In the genomic region with DNA sequence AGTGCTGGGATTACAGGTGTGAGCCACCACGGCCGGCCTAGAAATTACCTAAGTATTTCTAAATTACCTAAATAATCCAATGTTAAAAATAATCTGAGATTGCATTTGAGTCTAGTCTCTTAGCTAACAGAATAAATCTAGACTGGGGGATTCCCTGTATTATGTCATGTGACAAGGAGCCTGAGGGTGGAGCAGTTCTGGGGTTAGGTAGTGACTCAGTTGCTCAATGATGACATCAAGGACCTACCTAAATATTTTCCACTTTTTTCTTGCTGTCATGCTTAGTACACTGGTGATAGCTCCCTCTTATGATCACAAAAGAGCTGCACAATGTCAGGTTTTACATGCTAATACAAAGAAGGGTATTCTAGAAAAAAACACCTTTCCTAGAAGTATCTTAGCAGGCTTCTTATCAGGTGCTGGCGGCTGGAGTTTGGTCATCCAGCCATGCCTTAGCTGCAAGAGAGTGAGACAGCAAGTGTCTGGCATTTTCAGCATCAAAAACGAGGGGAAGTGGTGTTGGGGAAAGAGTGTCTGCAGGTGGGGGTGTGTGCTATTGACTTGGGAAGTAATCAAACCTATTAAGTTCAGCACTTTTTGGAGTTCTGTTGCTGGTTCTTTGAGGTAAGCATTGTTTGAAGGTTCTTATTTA, we compare ENCODE assay signal across 30 cellular contexts. TPM values are rescaled to one million over a fixed set of nuclear protein-coding genes. Genes with fewer than 3 reads are reported as not detected.
DNase-seq lines count a peak whose midpoint lies in the region; ATAC-seq and TF ChIP-seq lines count a peak whose summit lies in the region.
"Had no signal": no experiment of that assay in that cellular context is flagged by ENCODE, and none has a peak within 500 bp of the region (broad histone marks: within the 10 kb centered on the region; RNA-seq: fewer than 3 reads in every experiment).

No MANE protein-coding gene starts in this region.

- no peak overlapping the region for H3K9ac ChIP-seq in mammary epithelial cell (ENCODE audit: insufficient read depth, low read length)
- H3K9ac ChIP-seq in PC-3 (ENCODE audit: low read length) = no peak overlapping the region

- CTCF ChIA-PET in mammary epithelial cell (lab: Charles Lee; ENCODE audit: low non-redundant PET) = no interaction called here
- CTCF ChIA-PET in MCF 10A (lab: Yijun Ruan, JAX) = interaction anchor here (1.0 kb wide), 1 partner anchor 22 kb away, joined by 4 read pairs; no protein-coding TSS in a partner anchor
- CTCF ChIA-PET in PC-3 (lab: Charles Lee) = interaction anchor here (0.5 kb wide), 1 partner anchor 236 kb away, joined by 3 read pairs; no protein-coding TSS in a partner anchor

- H3K9me3 ChIP-seq in mammary epithelial cell (replicated peaks; ENCODE audit: insufficient read depth, low read length) (no peaks in the 10 kb centered on the region), psoas muscle (no peaks in the 10 kb centered on the region), PC-3 (ENCODE audit: low read length) (no peaks in the 10 kb centered on the region)
- H3K9me3 ChIP-seq: mucosa of descending colon, Peyer's patch, upper lobe of right lung had no signal

- ATAC-seq in activated CD4-positive, CD25-positive, alpha-beta regulatory T cell treated with anti-CD3 and anti-CD28 coated beads, Interleukin-2, amount 50 U/mL, for 24 hours = peak; percentile 70 to 76
- ATAC-seq in stimulated activated naive CD8-positive, alpha-beta T cell treated with anti-CD3 and anti-CD28 coated beads, Interleukin-15, amount 100 ng/mL, for 72 hours = peak; percentile 57
- ATAC-seq in psoas muscle = no peak
- no peak for ATAC-seq in PC-3
- ATAC-seq: mucosa of descending colon, upper lobe of right lung had no signal

- dilution Hi-C loops in mammary epithelial cell (cut with HindIII; ENCODE audit: low sequenced_read_pairs) = no loop called here

- H3K79me2 ChIP-seq in mammary epithelial cell (ENCODE audit: insufficient read depth, low read length) (peaks cover 28% of the 10 kb centered on the region), PC-3 (ENCODE audit: low read length) (no peaks in the 10 kb centered on the region; the same call in 1 of the 2 replicates)

- H3K4me3 ChIP-seq in mammary epithelial cell (replicated peaks in 1 of 3; ENCODE audit: insufficient read depth in 1 of 3, low read depth in 2 of 3, low read length in 3 of 3) (no peak overlapping the region), epithelial cell of esophagus (ENCODE audit: low read length) (no peak overlapping the region), psoas muscle (no peak overlapping the region), PC-3 (ENCODE audit: low read length) (no peak overlapping the region)
- H3K4me3 ChIP-seq: dorsolateral prefrontal cortex, lung, mucosa of descending colon, Peyer's patch, upper lobe of right lung had no signal

- TF ChIP-seq CTCF in mammary epithelial cell (conservative IDR thresholded peaks at IDR 0.05 in 1 of 2, IDR thresholded peaks at IDR 0.05 in 1 of 2; ENCODE audit: extremely low read depth in 1 of 2, insufficient read depth in 1 of 2, low read depth in 1 of 2, low read length in 2 of 2) (no peak), MCF 10A (IDR thresholded peaks at IDR 0.05; ENCODE audit: unreplicated experiment) (no peak), epithelial cell of esophagus (IDR thresholded peaks at IDR 0.05; ENCODE audit: insufficient read depth, low read depth, low read length, missing control alignments) (no peak), psoas muscle (IDR thresholded peaks at IDR 0.05) (no peak), PC-3 (conservative IDR thresholded peaks at IDR 0.05; ENCODE audit: low read depth, low read length) (no peak)

- H3K27ac ChIP-seq in mammary epithelial cell (ENCODE audit: insufficient read depth, low read depth, low read length) = no peak overlapping the region
- H3K27ac ChIP-seq in psoas muscle = no peak overlapping the region
- no peak overlapping the region for H3K27ac ChIP-seq in PC-3 (ENCODE audit: low read length)
- H3K27ac ChIP-seq: brain microvascular endothelial cell, C4-2B, dorsolateral prefrontal cortex, Peyer's patch, upper lobe of right lung, WERI-Rb-1 had no signal

- POLR2A ChIA-PET in MCF 10A (lab: Yijun Ruan, JAX) = interaction anchor here (0.6 to 1.6 kb wide), 3 partner anchors 9 to 26 kb away, joined by 3 to 4 read pairs (median 3); a partner anchor contains a TSS
- POLR2A ChIA-PET in PC-3 (lab: Charles Lee; ENCODE audit: unreplicated experiment) = no interaction called here

- in situ Hi-C loops in mammary epithelial cell (cut with MboI; ENCODE audit: low sequenced_read_pairs in 2 of 2) = no loop called here

- intact Hi-C loops in mammary epithelial cell (cut with micrococcal nuclease) (no loop called here), MCF 10A (cut with micrococcal nuclease) (no loop called here), psoas muscle (cut with DNase I) (no loop called here), PC-3 (cut with micrococcal nuclease) (no loop called here)

- WGBS in mammary epithelial cell (ENCODE audit: low coverage, missing lambda C conversion rate) = 100% methylated on average over 4 of the region's 4 CpGs
- WGBS in psoas muscle, 3 donors = 82 to 94% (median 90%) methylated on average over 4 of the region's 4 CpGs

- no peak overlapping the region for H3K27ac Mint-ChIP-seq in MCF 10A (ENCODE audit: low read depth, unreplicated experiment)
- no peak overlapping the region for H3K27ac Mint-ChIP-seq in stimulated activated naive CD8-positive, alpha-beta T cell treated with anti-CD3 and anti-CD28 coated beads, Interleukin-15, amount 100 ng/mL, for 72 hours
- H3K27ac Mint-ChIP-seq: nephron had no signal

- H3K4me1 ChIP-seq in mammary epithelial cell (ENCODE audit: insufficient read depth, low read length) (no peaks in the 10 kb centered on the region), psoas muscle (no peaks in the 10 kb centered on the region), PC-3 (ENCODE audit: insufficient read depth, low read length) (no peaks in the 10 kb centered on the region)
- H3K4me1 ChIP-seq: Peyer's patch, upper lobe of right lung had no signal

- DNase-seq in activated CD4-positive, CD25-positive, alpha-beta regulatory T cell (lab: John Stamatoyannopoulos, UW) = no peak
- DNase-seq in mammary epithelial cell (peak; percentile 26), MCF 10A (ENCODE audit: unreplicated experiment) (no peak), epithelial cell of esophagus (ENCODE audit: low read depth) (peak; percentile 59), psoas muscle (no peak), PC-3 (no peak)
- no peak for DNase-seq in stimulated activated naive CD8-positive, alpha-beta T cell treated with anti-CD3 and anti-CD28 coated beads, Interleukin-15, amount 100 ng/mL, for 72 hours
- DNase-seq: 8988T; activated CD8-positive, alpha-beta memory T cell treated with anti-CD3 and anti-CD28 coated beads, Interleukin-2, amount 50 U/mL, for 4 hours; activated effector memory CD4-positive, alpha-beta T cell treated with anti-CD3 and anti-CD28 coated beads, Interleukin-2, amount 50 U/mL, for 16 hours; amygdala; brain microvascular endothelial cell; DMS79 treated with DMSO at 0.1 percent for 48 hours; dorsolateral prefrontal cortex; GOT3; hippocampal formation; mucosa of descending colon; NCI-H1092; NCI-H1694; NCI-H446; NCI-H748 treated with DMSO at 0.1 percent for 48 hours; Peyer's patch; SIG-M5; T-helper 9 cell; upper lobe of right lung; WERI-Rb-1 had no signal

- peaks cover 7% of the 10 kb centered on the region for H3K4me1 Mint-ChIP-seq in MCF 10A (ENCODE audit: insufficient read depth, unreplicated experiment)
- H3K4me1 Mint-ChIP-seq in stimulated activated naive CD8-positive, alpha-beta T cell treated with anti-CD3 and anti-CD28 coated beads, Interleukin-15, amount 100 ng/mL, for 72 hours = peaks cover 9% of the 10 kb centered on the region
- H3K4me1 Mint-ChIP-seq: nephron had no signal

- no peak overlapping the region for H3K4me3 Mint-ChIP-seq in MCF 10A (ENCODE audit: unreplicated experiment)
- no peak overlapping the region for H3K4me3 Mint-ChIP-seq in stimulated activated naive CD8-positive, alpha-beta T cell treated with anti-CD3 and anti-CD28 coated beads, Interleukin-15, amount 100 ng/mL, for 72 hours
- H3K4me3 Mint-ChIP-seq: nephron had no signal

- H3K4me2 ChIP-seq in mammary epithelial cell (ENCODE audit: insufficient read depth, low read depth, low read length) (no peak overlapping the region), PC-3 (ENCODE audit: low read length) (no peak overlapping the region)

- H3K36me3 Mint-ChIP-seq in MCF 10A (ENCODE audit: insufficient read depth, unreplicated experiment) = peaks cover 83% of the 10 kb centered on the region

- no peaks in the 10 kb centered on the region for H3K9me2 ChIP-seq in PC-3 (replicated peaks; ENCODE audit: low read length)

- H4K20me1 ChIP-seq in mammary epithelial cell (ENCODE audit: insufficient read depth, low read length) (no peaks in the 10 kb centered on the region), PC-3 (ENCODE audit: low read length) (0 out of 2 replicates have a peak, but pooled peaks cover 4% of the 10 kb centered on the region)

- H3K36me3 ChIP-seq in mammary epithelial cell (ENCODE audit: insufficient read depth, low read length) (peaks cover 31% of the 10 kb centered on the region), psoas muscle (ENCODE audit: insufficient read depth in 1 of 2, low read depth in 1 of 2) (peaks cover 4 to 82% of the 10 kb centered on the region in 2 donors), PC-3 (ENCODE audit: low read depth, low read length) (peaks cover 56% of the 10 kb centered on the region)

- no peaks in the 10 kb centered on the region for H3K27me3 Mint-ChIP-seq in MCF 10A (ENCODE audit: insufficient read depth, unreplicated experiment)
- no peaks in the 10 kb centered on the region for H3K27me3 Mint-ChIP-seq in stimulated activated naive CD8-positive, alpha-beta T cell treated with anti-CD3 and anti-CD28 coated beads, Interleukin-15, amount 100 ng/mL, for 72 hours

- no peaks in the 10 kb centered on the region for H3F3A ChIP-seq in PC-3 (ENCODE audit: low read length, unreplicated experiment)

- H2AFZ ChIP-seq in mammary epithelial cell (ENCODE audit: low read depth, low read length) = no peak overlapping the region
- no peak overlapping the region for H2AFZ ChIP-seq in PC-3 (ENCODE audit: low read length)

- BruUV-seq in mammary epithelial cell (replicated peaks; lab: Mats Ljungman, UMichigan) (no TSS peak), MCF 10A (replicated peaks; lab: Mats Ljungman, UMichigan) (no TSS peak), PC-3 (replicated peaks; lab: Mats Ljungman, UMichigan) (no TSS peak)

- H3K9me3 Mint-ChIP-seq in MCF 10A (ENCODE audit: unreplicated experiment) = no peaks in the 10 kb centered on the region
- no peaks in the 10 kb centered on the region for H3K9me3 Mint-ChIP-seq in stimulated activated naive CD8-positive, alpha-beta T cell treated with anti-CD3 and anti-CD28 coated beads, Interleukin-15, amount 100 ng/mL, for 72 hours

- no peaks in the 10 kb centered on the region for H3K27me3 ChIP-seq in mammary epithelial cell (ENCODE audit: insufficient read depth, low read length)
- H3K27me3 ChIP-seq in psoas muscle (ENCODE audit: insufficient read depth in 3 of 3, low read length in 2 of 3) = no peaks in the 10 kb centered on the region
- H3K27me3 ChIP-seq in PC-3 (ENCODE audit: low read length) = no peaks in the 10 kb centered on the region
- H3K27me3 ChIP-seq: brain microvascular endothelial cell, dorsolateral prefrontal cortex, Peyer's patch, upper lobe of right lung had no signal

RNA-seq across cellular contexts. Expression of a gene that starts 17.5 kb away (rescaled TPM):
- total RNA-seq in mammary epithelial cell (10 to 100 TPM; 18.8 to 19.4 TPM), MCF 10A (2022) (14.3 and 15.2 TPM in 2 replicates), psoas muscle (10 to 100 TPM in 2 of 4 donors, 1 to 10 TPM in 2; 5.2 to 12.3 (median 9.2) TPM), PC-3 (2014; rRNA removed) (32.6 and 34.4 TPM in 2 replicates)
- polyA plus RNA-seq in mammary epithelial cell (11.5 TPM), psoas muscle (1 to 10 TPM; 3.1 to 4.7 (median 4.7) TPM)
- 29.7 TPM for polyA minus RNA-seq in mammary epithelial cell

RNA-seq across cellular contexts. Expression of a gene that starts 25.9 kb away (rescaled TPM):
- total RNA-seq in mammary epithelial cell (10 to 100 TPM; 41.0 to 67.8 TPM), MCF 10A (2022) (108 and 139 TPM in 2 replicates), psoas muscle (10 to 100 TPM; 22.7 to 53.4 (median 36.7) TPM), PC-3 (2014; rRNA removed) (61.2 TPM in 2 replicates)
- polyA plus RNA-seq in mammary epithelial cell (40.7 TPM), psoas muscle (10 to 100 TPM; 33.8 to 70.9 (median 46.6) TPM)
- polyA minus RNA-seq in mammary epithelial cell = 232 TPM

Comparison
In these comparisons a context has a peak if more than half of its experiments do, and no peak if none do; other contexts are left out.
1. DNase-seq: peak in mammary epithelial cell (single experiment) and epithelial cell of esophagus (single experiment); none in activated CD4-positive, CD25-positive, alpha-beta regulatory T cell (0 of 4), MCF 10A (single experiment), stimulated activated naive CD8-positive, alpha-beta T cell treated with anti-CD3 and anti-CD28 coated beads, Interleukin-15, amount 100 ng/mL, for 72 hours (0 of 2), psoas muscle (0 of 2) and PC-3 (single experiment).
2. ATAC-seq: peak in activated CD4-positive, CD25-positive, alpha-beta regulatory T cell treated with anti-CD3 and anti-CD28 coated beads, Interleukin-2, amount 50 U/mL, for 24 hours (2 of 2) and stimulated activated naive CD8-positive, alpha-beta T cell treated with anti-CD3 and anti-CD28 coated beads, Interleukin-15, amount 100 ng/mL, for 72 hours (single experiment); none in psoas muscle (0 of 4) and PC-3 (single experiment).